Comparison of ENCODE assay signal across 15 cellular contexts in genomic region chr7:114150704-114151103, GRCh38.
A peak's percentile ranks its signal among the peaks of the same experiment; 100 is the strongest.
DNase-seq lines count a peak whose midpoint lies in the region; ATAC-seq and TF ChIP-seq lines count a peak whose summit lies in the region.
"Had no signal": no experiment of that assay in that cellular context is flagged by ENCODE, and none has a peak within 500 bp of the region (broad histone marks: within the 10 kb centered on the region; RNA-seq: fewer than 3 reads in every experiment).

No MANE protein-coding gene starts in this region.

- H3K36me3 ChIP-seq in HEK293 (ENCODE audit: control insufficient read depth in 2 of 2, insufficient read depth in 1 of 2, low read length in 2 of 2) (no peaks in the 10 kb centered on the region), trophoblast cell (ENCODE audit: control insufficient read depth in 1 of 2, insufficient read depth in 2 of 2, low read length in 2 of 2) (no peaks in the 10 kb centered on the region)
- H3K36me3 ChIP-seq: BLaER1 had no signal

- no peak overlapping the region for H3K4me3 ChIP-seq in HEK293 (ENCODE audit: low read depth, low read length)
- H3K4me3 ChIP-seq in trophoblast cell (ENCODE audit: low read depth, low read length), result no peak overlapping the region
- H3K4me3 ChIP-seq: BLaER1, GM12878 had no signal

- no peak overlapping the region for H3K14ac ChIP-seq in trophoblast cell (ENCODE audit: low read length)

- no peak overlapping the region for H3K4ac ChIP-seq in trophoblast cell (ENCODE audit: low read depth, low read length)

- H2BK5ac ChIP-seq in trophoblast cell (ENCODE audit: low read depth, low read length, poor library complexity), result no peak overlapping the region

- H3K9me3 ChIP-seq in HEK293 (ENCODE audit: control insufficient read depth, insufficient read depth, low read depth, low read length) (no peaks in the 10 kb centered on the region), trophoblast cell (ENCODE audit: insufficient read depth, low read depth, low read length) (no peaks in the 10 kb centered on the region)
- H3K9me3 ChIP-seq: BLaER1, Caco-2 had no signal

- no peak overlapping the region for H2BK120ac ChIP-seq in trophoblast cell (ENCODE audit: insufficient read depth, low read length, poor library complexity)

- ATAC-seq in HG03442 (IDR thresholded peaks at IDR 0.05; ENCODE audit: unreplicated experiment), result no peak
- ATAC-seq: GM12878 had no signal

- H3K27me3 ChIP-seq in trophoblast cell (ENCODE audit: insufficient read depth, low read length), result no peaks in the 10 kb centered on the region
- H3K27me3 ChIP-seq: BLaER1 had no signal

- no CpG with 5 or more reads among the region's 1 CpG for WGBS in trophoblast cell (ENCODE audit: extremely low coverage, insufficient coverage, insufficient read length)

- no peak overlapping the region for H3K9ac ChIP-seq in trophoblast cell (ENCODE audit: low read length)
- H3K9ac ChIP-seq: BLaER1 had no signal

- CTCF ChIA-PET in HEK293 (lab: Yijun Ruan, JAX), result no interaction called here

- peaks cover under 1% of the 10 kb centered on the region for H3K79me1 ChIP-seq in trophoblast cell (ENCODE audit: low read length)

- DNase-seq in DMS53 (lab: John Stamatoyannopoulos, UW) (peak; percentile 77), NCI-H2029 treated with DMSO at 0.1 percent for 48 hours (lab: John Stamatoyannopoulos, UW) (peak; percentile 22), NCI-H748 treated with DMSO at 0.1 percent for 48 hours (lab: John Stamatoyannopoulos, UW) (peak; percentile 57), NCI-H1105 (lab: John Stamatoyannopoulos, UW) (no peak), trophoblast cell (no peak), germinal center (ENCODE audit: low spot score) (no peak)
- DNase-seq: AML-193; Caco-2; CD8-positive, alpha-beta memory T cell; HCEC 1CT; IMR-90 had no signal

- no peak overlapping the region for H4K12ac ChIP-seq in trophoblast cell (ENCODE audit: low read depth, low read length)

- no peak overlapping the region for H2AK5ac ChIP-seq in trophoblast cell (ENCODE audit: low read length)

- no peak overlapping the region for H3K18ac ChIP-seq in trophoblast cell (ENCODE audit: low read length)

- H4K8ac ChIP-seq in trophoblast cell (ENCODE audit: low read depth, low read length), result no peak overlapping the region

- H2BK12ac ChIP-seq in trophoblast cell (ENCODE audit: low read length), result no peak overlapping the region

- no peak overlapping the region for H2AFZ ChIP-seq in trophoblast cell (ENCODE audit: insufficient read depth, low read length, poor library complexity)

- H4K91ac ChIP-seq in trophoblast cell (ENCODE audit: low read depth, low read length), result no peak overlapping the region

- POLR2A ChIA-PET in HEK293 (lab: Yijun Ruan, JAX), result no interaction called here

- no peak overlapping the region for H3K23ac ChIP-seq in trophoblast cell (ENCODE audit: low read length)

- H3K4me2 ChIP-seq in trophoblast cell (ENCODE audit: low read length), result no peak overlapping the region
- H3K4me2 ChIP-seq: BLaER1 had no signal

- H3K27ac ChIP-seq in HEK293 (ENCODE audit: extremely low read depth, low read depth, low read length), result no peak overlapping the region
- no peak overlapping the region for H3K27ac ChIP-seq in trophoblast cell (ENCODE audit: low read depth, low read length)
- H3K27ac ChIP-seq: BLaER1 had no signal

- no peak for TF ChIP-seq CTCF in HEK293 (tag by site-specific recombination; IDR thresholded peaks at IDR 0.05)

- H3K4me1 ChIP-seq in HEK293 (ENCODE audit: control insufficient read depth, insufficient read depth, low read length) (no peaks in the 10 kb centered on the region; the same call in 1 of the 2 replicates), trophoblast cell (ENCODE audit: control insufficient read depth in 1 of 2, insufficient read depth in 2 of 2, low read length in 2 of 2) (peaks cover under 1 to 1% of the 10 kb centered on the region in 2 experiments)
- H3K4me1 ChIP-seq: BLaER1, Caco-2 had no signal

- no peaks in the 10 kb centered on the region for H3K79me2 ChIP-seq in trophoblast cell (ENCODE audit: control insufficient read depth, insufficient read depth, low read length, poor library complexity)

TF ChIP-seq in HEK293, 187 proteins besides CTCF, POLR2A, EP300 and RAD21:
- 0 out of 2 replicates have a peak, but pooled peaks have one; percentile 9 for TF ChIP-seq PRDM6 (tag by site-specific recombination; IDR thresholded peaks at IDR 0.05)
- no peak for TF ChIP-seq SCRT2 (tag by site-specific recombination; IDR thresholded peaks at IDR 0.05)
- no peak for TF ChIP-seq ZNF530 (tag by site-specific recombination; IDR thresholded peaks at IDR 0.05; ENCODE audit: low read depth)
- no peak for TF ChIP-seq HIC1 (tag by site-specific recombination; IDR thresholded peaks at IDR 0.05)

Comparison
In these comparisons a context has a peak if more than half of its experiments do, and no peak if none do; other contexts are left out.
1. DNase-seq: peak in DMS53 (single experiment), NCI-H2029 treated with DMSO at 0.1 percent for 48 hours (single experiment) and NCI-H748 treated with DMSO at 0.1 percent for 48 hours (single experiment); none in NCI-H1105 (single experiment), trophoblast cell (0 of 2) and germinal center (single experiment).